ENCODE assay signal across 8 cellular contexts in the genomic region with DNA sequence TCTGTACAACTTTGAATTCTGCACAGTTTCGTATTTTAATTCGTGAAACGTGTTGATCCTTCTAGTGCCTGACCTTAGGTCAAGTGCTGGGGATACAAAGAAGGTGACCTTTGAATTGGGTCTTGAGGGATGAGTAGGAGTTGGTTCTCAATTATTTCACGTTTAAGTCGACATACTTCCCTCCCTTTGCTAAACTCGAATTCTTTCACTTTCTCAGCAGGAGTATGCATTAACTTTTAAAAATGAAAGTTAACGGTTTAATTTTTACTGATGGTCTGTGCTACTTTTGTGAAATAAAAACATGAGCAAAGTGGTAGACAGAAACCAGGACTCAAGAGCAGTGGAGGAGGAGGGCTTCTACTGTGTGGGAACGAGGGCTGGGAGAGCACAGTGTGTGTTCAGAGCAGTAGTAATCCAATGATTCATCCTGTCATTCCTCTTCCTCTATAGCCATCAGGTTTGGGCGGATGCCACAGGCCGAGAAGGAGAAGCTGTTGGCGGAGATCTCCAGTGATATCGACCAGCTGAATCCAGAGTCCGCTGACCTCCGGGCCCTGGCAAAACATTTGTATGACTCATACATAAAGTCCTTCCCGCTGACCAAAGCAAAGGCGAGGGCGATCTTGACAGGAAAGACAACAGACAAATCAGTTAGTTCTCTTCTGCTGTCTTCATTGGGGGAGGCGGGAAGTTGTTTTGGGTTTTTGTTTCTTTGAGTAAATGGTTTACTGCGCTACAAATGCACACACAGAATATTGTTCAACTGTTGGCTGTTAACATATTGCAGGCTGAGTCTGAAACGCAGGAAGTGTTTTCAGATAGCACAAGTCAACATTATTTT.
DNase-seq lines count a peak whose midpoint lies in the region; ATAC-seq and TF ChIP-seq lines count a peak whose summit lies in the region.

No MANE protein-coding gene starts in this region.

- DNase-seq in ELF-1 (ENCODE audit: low read depth, low spot score) (peak; percentile 80), T1000 (lab: John Stamatoyannopoulos, UW) (peak; percentile 82), Right ventricle myocardium superior (peak; percentile 88), pulmonary artery endothelial cell (ENCODE audit: low read depth, low spot score) (peak; percentile 95), GM10266 (ENCODE audit: extremely low spot score) (no peak)
- DNase-seq in activated naive CD4-positive, alpha-beta T cell treated with anti-CD3 and anti-CD28 coated beads, Interleukin-2, amount 50 U/mL, for 72 hours (ENCODE audit: low spot score in 2 of 2): no peak

- TF ChIP-seq CTCF in GM10266 (IDR thresholded peaks at IDR 0.05; ENCODE audit: control insufficient read depth, insufficient read depth, low read depth, missing control alignments): no peak

- H3K36me3 Mint-ChIP-seq in activated naive CD4-positive, alpha-beta T cell treated with anti-CD3 and anti-CD28 coated beads, Interleukin-2, amount 50 U/mL, for 72 hours: no peaks in the 10 kb centered on the region

- intact Hi-C loops in Right ventricle myocardium superior (cut with DNase I): no loop called here

- H3K27ac Mint-ChIP-seq in activated naive CD4-positive, alpha-beta T cell treated with anti-CD3 and anti-CD28 coated beads, Interleukin-2, amount 50 U/mL, for 72 hours: no peak overlapping the region

- no peaks in the 10 kb centered on the region for H3K9me3 Mint-ChIP-seq in activated naive CD4-positive, alpha-beta T cell treated with anti-CD3 and anti-CD28 coated beads, Interleukin-2, amount 50 U/mL, for 72 hours

- peak; percentile 88 for ATAC-seq in Right ventricle myocardium superior (ENCODE audit: poor library complexity)
- ATAC-seq in activated CD4-positive, CD25-positive, alpha-beta regulatory T cell treated with anti-CD3 and anti-CD28 coated beads, Interleukin-2, amount 50 U/mL, for 24 hours: no peak
- no peak for ATAC-seq in HG02678 (IDR thresholded peaks at IDR 0.05; ENCODE audit: unreplicated experiment)
- ATAC-seq in activated naive CD4-positive, alpha-beta T cell treated with anti-CD3 and anti-CD28 coated beads, Interleukin-2, amount 50 U/mL, for 72 hours: no peak

Comparison
In these comparisons a context has a peak if more than half of its experiments do, and no peak if none do; other contexts are left out.
1. DNase-seq: peak in ELF-1 (single experiment), T1000 (single experiment), Right ventricle myocardium superior (single experiment) and pulmonary artery endothelial cell (single experiment); none in GM10266 (single experiment) and activated naive CD4-positive, alpha-beta T cell treated with anti-CD3 and anti-CD28 coated beads, Interleukin-2, amount 50 U/mL, for 72 hours (0 of 2).